Comparison of ENCODE assay signal across 21 cellular contexts in the genomic region with DNA sequence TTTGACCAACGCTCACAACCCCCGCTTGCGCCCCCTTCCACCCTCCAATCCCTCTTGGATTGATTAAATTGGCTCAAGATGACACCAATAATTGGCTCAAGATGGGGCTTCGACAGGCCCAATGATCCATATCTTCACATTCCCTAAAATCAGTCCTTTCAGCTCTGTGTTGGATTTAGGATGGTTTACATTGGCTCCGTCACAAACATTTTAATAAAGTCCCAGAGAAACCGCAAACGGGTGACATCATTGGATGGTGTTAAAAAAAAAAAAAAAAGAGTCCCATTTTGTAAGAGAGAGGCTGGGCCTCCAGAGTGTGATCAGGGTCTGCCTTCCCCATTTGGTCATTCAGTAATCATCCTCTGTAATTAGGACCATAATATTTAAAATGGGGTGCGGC.
"Had no signal": no experiment of that assay in that cellular context is flagged by ENCODE, and none has a peak within 500 bp of the region (broad histone marks: within the 10 kb centered on the region; RNA-seq: fewer than 3 reads in every experiment).

No MANE protein-coding gene starts in this region.

- H3K4me3 ChIP-seq: colonic mucosa, gastroesophageal sphincter, heart left ventricle, ovary, prostate gland, upper lobe of left lung had no signal

- H3K4me3 Mint-ChIP-seq: activated naive CD8-positive, alpha-beta T cell treated with anti-CD3 and anti-CD28 coated beads for 36 hours; endodermal cell; memory B cell; natural killer cell treated with Interleukin-12 subunit alpha and Interleukin-12 subunit beta and Interleukin-15 and Interleukin-18, amount 100 ng/mL, for 72 hours; WTC11 had no signal

- H3K27me3 Mint-ChIP-seq: activated naive CD8-positive, alpha-beta T cell treated with anti-CD3 and anti-CD28 coated beads for 36 hours; memory B cell; natural killer cell treated with Interleukin-12 subunit alpha and Interleukin-12 subunit beta and Interleukin-15 and Interleukin-18, amount 100 ng/mL, for 72 hours had no signal

- H3K9me3 Mint-ChIP-seq: activated naive CD8-positive, alpha-beta T cell treated with anti-CD3 and anti-CD28 coated beads for 36 hours; endodermal cell; memory B cell; natural killer cell treated with Interleukin-12 subunit alpha and Interleukin-12 subunit beta and Interleukin-15 and Interleukin-18, amount 100 ng/mL, for 72 hours; WTC11 had no signal

- DNase-seq: activated CD8-positive, alpha-beta memory T cell treated with anti-CD3 and anti-CD28 coated beads, Interleukin-2, amount 50 U/mL, for 48 hours; activated naive CD4-positive, alpha-beta T cell treated with Interleukin-2 at 50 U/mL for 16 hours; activated naive CD8-positive, alpha-beta T cell treated with anti-CD3 and anti-CD28 coated beads for 36 hours; activated T-cell treated with anti-CD3 and anti-CD28 coated beads, Interleukin-2, amount 50 U/mL, for 48 hours; amygdala; colonic mucosa; endodermal cell; heart left ventricle; left colon; ovary; right cardiac atrium; stimulated activated CD4-positive, alpha-beta T cell treated with anti-CD3 and anti-CD28 coated beads, Interleukin-4, amount 100 ng/mL, for 24 hours; stimulated activated naive CD4-positive, alpha-beta T cell treated with Interleukin-2 at 50 U/mL for 16 hours; T-helper 9 cell; upper lobe of left lung had no signal

- H3K4me1 Mint-ChIP-seq: activated naive CD8-positive, alpha-beta T cell treated with anti-CD3 and anti-CD28 coated beads for 36 hours; endodermal cell; memory B cell had no signal

- H3K36me3 Mint-ChIP-seq: activated naive CD8-positive, alpha-beta T cell treated with anti-CD3 and anti-CD28 coated beads for 36 hours; memory B cell; natural killer cell treated with Interleukin-12 subunit alpha and Interleukin-12 subunit beta and Interleukin-15 and Interleukin-18, amount 100 ng/mL, for 72 hours; WTC11 had no signal

- H3K27ac Mint-ChIP-seq: activated naive CD8-positive, alpha-beta T cell treated with anti-CD3 and anti-CD28 coated beads for 36 hours; endodermal cell; memory B cell; natural killer cell treated with Interleukin-12 subunit alpha and Interleukin-12 subunit beta and Interleukin-15 and Interleukin-18, amount 100 ng/mL, for 72 hours; WTC11 had no signal

- FAIRE-seq: keratinocyte had no signal

- ATAC-seq: gastroesophageal sphincter; heart left ventricle; left colon; natural killer cell treated with Interleukin-12 subunit alpha and Interleukin-12 subunit beta and Interleukin-15 and Interleukin-18, amount 100 ng/mL, for 72 hours; right cardiac atrium; WTC11 had no signal
